Comparison of ENCODE assay signal across 21 cellular contexts in genomic region chr4:185429660-185430059, GRCh38. TPM values are rescaled to one million over a fixed set of nuclear protein-coding genes. Genes with fewer than 3 reads are reported as not detected.
DNase-seq lines count a peak whose midpoint lies in the region; ATAC-seq and TF ChIP-seq lines count a peak whose summit lies in the region.
"Had no signal": no experiment of that assay in that cellular context is flagged by ENCODE, and none has a peak within 500 bp of the region (broad histone marks: within the 10 kb centered on the region; RNA-seq: fewer than 3 reads in every experiment).

No MANE protein-coding gene starts in this region.

- H3K27me3 Mint-ChIP-seq in WTC11 (ENCODE audit: low read depth) = no peaks in the 10 kb centered on the region

- TF ChIP-seq CTCF in IMR-90 (conservative IDR thresholded peaks at IDR 0.05; ENCODE audit: low read depth, low read length) (no peak), WTC11 (IDR thresholded peaks at IDR 0.05) (no peak), osteoblast (IDR thresholded peaks at IDR 0.05; ENCODE audit: extremely low read depth, low read depth, low read length) (no peak)

- peaks cover 7 to 9% of the 10 kb centered on the region in 2 experiments; a peak in 3 of 4 replicates for H3K79me1 ChIP-seq in IMR-90 (ENCODE audit: low read depth in 1 of 2, low read length in 2 of 2)

- H3K4ac ChIP-seq in IMR-90 (ENCODE audit: low read depth, low read length) = no peak overlapping the region

- H2AFZ ChIP-seq in IMR-90 (replicated peaks; ENCODE audit: low read length, poor library complexity) (no peak overlapping the region), osteoblast (ENCODE audit: low read length) (no peak overlapping the region)
- H2AFZ ChIP-seq: GM23338 had no signal

- in situ Hi-C loops in IMR-90 (cut with MboI; ENCODE audit: low sequenced_read_pairs) = no loop called here
- in situ Hi-C loops in ACHN (cut with HindIII; ENCODE audit: low pct_ligation_motif_present, low pct_unique_long_range_greater_than_20kb, low sequenced_read_pairs) = no loop called here

- no peak for TF ChIP-seq RAD21 in IMR-90 (IDR thresholded peaks at IDR 0.05; ENCODE audit: low read length)

- H3K14ac ChIP-seq in IMR-90 (replicated peaks; ENCODE audit: low read depth, low read length) = no peak overlapping the region

- H4K91ac ChIP-seq in IMR-90 (ENCODE audit: insufficient read depth, low read depth, low read length) = no peak overlapping the region

- intact Hi-C loops in IMR-90 (cut with micrococcal nuclease) = loop anchor here (5.0 kb wide), 1 partner anchor 168 kb away; no protein-coding TSS in a partner anchor

- peaks cover 9% of the 10 kb centered on the region for H3K4me1 Mint-ChIP-seq in WTC11

- no peak overlapping the region for H2BK120ac ChIP-seq in IMR-90 (ENCODE audit: low read depth, low read length)

- H3K9ac ChIP-seq in IMR-90 (ENCODE audit: low read depth, low read length) = no peak overlapping the region

- peak overlapping the region; percentile 42 for H2AK9ac ChIP-seq in IMR-90 (replicated peaks; ENCODE audit: low read depth, low read length, poor library complexity)

- H3K56ac ChIP-seq in IMR-90 (ENCODE audit: extremely low read depth, insufficient read depth, low read length) = no peak overlapping the region

- H3K27ac ChIP-seq in IMR-90 (ENCODE audit: insufficient read depth, low read length) (no peak overlapping the region), osteoblast (ENCODE audit: low read depth, low read length) (no peak overlapping the region)
- H3K27ac ChIP-seq: A549 had no signal

- no peak overlapping the region for H3K18ac ChIP-seq in IMR-90 (ENCODE audit: low read depth, low read length)

- H4K5ac ChIP-seq in IMR-90 (ENCODE audit: low read depth, low read length) = no peak overlapping the region

- peaks cover 4% of the 10 kb centered on the region; the same call in 1 of the 2 replicates for H3K4me1 ChIP-seq in IMR-90 (ENCODE audit: control insufficient read depth, insufficient read depth, low read length)
- H3K4me1 ChIP-seq in osteoblast (ENCODE audit: insufficient read depth, low read length) = peaks cover 5% of the 10 kb centered on the region

- H2AK5ac ChIP-seq in IMR-90 (ENCODE audit: low read depth, low read length) = no peak overlapping the region

- CTCF ChIA-PET in IMR-90 (lab: Yijun Ruan, JAX) (no interaction called here), WTC11 (lab: Charles Lee) (interaction anchor here (0.6 to 1.0 kb wide), 2 partner anchors 27 to 209 kb away, joined by 3 read pairs; no protein-coding TSS in a partner anchor)

- WGBS in IMR-90 (ENCODE audit: extremely low coverage in 2 of 2, insufficient read length in 1 of 2), 2 experiments = no CpG with 5 or more reads among the region's 5 CpGs

- TF ChIP-seq POLR2A in IMR-90 (IDR thresholded peaks at IDR 0.05; ENCODE audit: low read depth, low read length) = no peak

- H2BK20ac ChIP-seq in IMR-90 (ENCODE audit: low read depth, low read length) = no peak overlapping the region

- no TSS peak for BruUV-seq in IMR-90 (replicated peaks; lab: Mats Ljungman, UMichigan)

- peaks cover 10% of the 10 kb centered on the region for H3K79me2 ChIP-seq in osteoblast (ENCODE audit: insufficient read depth, low read length)

- H4K20me1 ChIP-seq in IMR-90 (ENCODE audit: insufficient read depth, low read length) (no peaks in the 10 kb centered on the region), osteoblast (ENCODE audit: insufficient read depth, low read length) (no peaks in the 10 kb centered on the region)

- H3K36me3 ChIP-seq in IMR-90 (ENCODE audit: control insufficient read depth, insufficient read depth, low read length) (no peaks in the 10 kb centered on the region), osteoblast (ENCODE audit: insufficient read depth, low read length) (no peaks in the 10 kb centered on the region)

- H4K8ac ChIP-seq in IMR-90 (ENCODE audit: low read depth in 2 of 2, low read length in 2 of 2) = no peak overlapping the region

- no peaks in the 10 kb centered on the region for H3K9me3 ChIP-seq in IMR-90 (ENCODE audit: control insufficient read depth, insufficient read depth, low read length)
- H3K9me3 ChIP-seq in osteoblast (ENCODE audit: low read depth, low read length) = no peaks in the 10 kb centered on the region
- H3K9me3 ChIP-seq: A549 had no signal

- no peaks in the 10 kb centered on the region for H3K9me3 Mint-ChIP-seq in WTC11
- H3K9me3 Mint-ChIP-seq: CD4-positive, alpha-beta memory T cell; GM23338; H9 had no signal

- ATAC-seq in IMR-90 (ENCODE audit: low read depth) (no peak), WTC11 (no peak)
- ATAC-seq: A549, GM23338, HCT116 had no signal

- dilution Hi-C loops in IMR-90 (cut with HindIII; ENCODE audit: low sequenced_read_pairs, unreplicated experiment) = no loop called here

- POLR2A ChIA-PET in IMR-90 (lab: Charles Lee; ENCODE audit: unreplicated experiment) = no interaction called here
- POLR2A ChIA-PET in WTC11 (lab: Charles Lee) = no interaction called here

- DNase-seq in ELF-1 (ENCODE audit: low read depth, low spot score) = peak; percentile 5
- DNase-seq in IMR-90 = no peak
- DNase-seq in WTC11 (ENCODE audit: low spot score) = no peak
- DNase-seq in left kidney (ENCODE audit: low read depth, low spot score) = peak; percentile 7
- DNase-seq in ACHN = no peak
- no peak for DNase-seq in osteoblast (ENCODE audit: insufficient read length, low spot score, missing footprints)
- no peak for DNase-seq in NCI-H524 treated with DMSO at 0.1 percent for 48 hours (lab: John Stamatoyannopoulos, UW)
- DNase-seq in DMS79 treated with DMSO at 0.1 percent for 48 hours (lab: John Stamatoyannopoulos, UW) = no peak
- DNase-seq: 8988T, C1 segment of cervical spinal cord, Calu3, COR-L47, DMS53, DND-41, GDM1, H9 had no signal

- H3K36me3 Mint-ChIP-seq in WTC11 = no peaks in the 10 kb centered on the region

- no peak overlapping the region for H2BK5ac ChIP-seq in IMR-90 (ENCODE audit: low read depth, low read length, poor library complexity, severe bottlenecking)

- no peak overlapping the region for H3K4me3 ChIP-seq in IMR-90 (ENCODE audit: insufficient read depth, low read depth, low read length)
- H3K4me3 ChIP-seq in osteoblast (ENCODE audit: insufficient read depth, low read length) = no peak overlapping the region
- H3K4me3 ChIP-seq: A549, GM23338 had no signal

- no peak overlapping the region for H3K23ac ChIP-seq in IMR-90 (ENCODE audit: low read depth, low read length)

- H3K9me1 ChIP-seq in IMR-90 (ENCODE audit: insufficient read depth, low read length) = peaks cover 5% of the 10 kb centered on the region

- H2BK15ac ChIP-seq in IMR-90 (ENCODE audit: low read depth, low read length) = no peak overlapping the region

- H3K27ac Mint-ChIP-seq in WTC11 = no peak overlapping the region
- H3K27ac Mint-ChIP-seq: GM23338, H9 had no signal

- no peak overlapping the region for H3K4me2 ChIP-seq in IMR-90 (ENCODE audit: low read depth, low read length)
- no peak overlapping the region for H3K4me2 ChIP-seq in osteoblast (ENCODE audit: insufficient read depth, low read length)
- H3K4me2 ChIP-seq: A549, GM23338 had no signal

- H3K27me3 ChIP-seq in IMR-90 (ENCODE audit: control insufficient read depth, insufficient read depth, low read length) (no peaks in the 10 kb centered on the region), osteoblast (ENCODE audit: insufficient read depth, low read length) (no peaks in the 10 kb centered on the region)

- H3K4me3 Mint-ChIP-seq in WTC11 = no peak overlapping the region
- H3K4me3 Mint-ChIP-seq: CD4-positive, alpha-beta memory T cell; GM23338; H9 had no signal

TF ChIP-seq in IMR-90, 13 proteins besides CTCF, POLR2A, EP300 and RAD21 (continues in another document):
- no peak for TF ChIP-seq NFE2L2 (IDR thresholded peaks at IDR 0.05; ENCODE audit: low read depth, low read length)
- TF ChIP-seq MXI1 (IDR thresholded peaks at IDR 0.05; ENCODE audit: borderline replicate concordance, low read depth, low read length) = no peak
- no peak for TF ChIP-seq BHLHE40 (IDR thresholded peaks at IDR 0.05; ENCODE audit: low read depth, low read length)
- TF ChIP-seq FOS (IDR thresholded peaks at IDR 0.05; ENCODE audit: low read depth, low read length) = no peak

TF ChIP-seq in WTC11, 78 proteins besides CTCF, POLR2A, EP300 and RAD21:
- TF ChIP-seq CBFB (CRISPR knock-in tag; IDR thresholded peaks at IDR 0.05; ENCODE audit: low read depth) = no peak
- no peak for TF ChIP-seq TP53 (CRISPR knock-in tag; IDR thresholded peaks at IDR 0.05)
- TF ChIP-seq ZNF121 (CRISPR knock-in tag; IDR thresholded peaks at IDR 0.05) = peak; percentile 67; the same call in 1 of the 2 replicates

RNA-seq across cellular contexts. Expression of gene UFSP2, which starts 3.9 kb away (rescaled TPM):
- total RNA-seq in IMR-90 (2012; rRNA removed) = 43.7 and 43.9 TPM in 2 replicates
- 19.4 and 21.8 TPM in 2 replicates for polyA plus RNA-seq in IMR-90 (2012; rRNA removed)
- polyA plus RNA-seq in IMR-90 (2012; cell fraction: cytosol; rRNA removed) = 5.3 and 6.6 TPM in 2 replicates
- polyA plus RNA-seq in IMR-90 (2012; cell fraction: nucleus; rRNA removed; ENCODE audit: low replicate concordance) = 1.7 and 13.0 TPM in 2 replicates
- total RNA-seq in WTC11 (2021) = 29.6 to 33.0 TPM (median 30.8 TPM) in 3 replicates
- total RNA-seq in osteoblast = 43.4 and 54.2 TPM in 2 replicates

RNA-seq across cellular contexts. Expression of gene ANKRD37, which starts 33.0 kb away (rescaled TPM):
- total RNA-seq in IMR-90 (2012; rRNA removed) = 4.4 and 8.2 TPM in 2 replicates
- polyA plus RNA-seq in IMR-90 (2012; rRNA removed) = 7.1 and 8.4 TPM in 2 replicates
- 11.8 and 12.9 TPM in 2 replicates for polyA plus RNA-seq in IMR-90 (2012; cell fraction: cytosol; rRNA removed)
- 11.8 and 12.2 TPM in 2 replicates for polyA plus RNA-seq in IMR-90 (2012; cell fraction: nucleus; rRNA removed; ENCODE audit: low replicate concordance)
- 3.0 to 6.5 TPM (median 5.6 TPM) in 3 replicates for total RNA-seq in WTC11 (2021)
- 15.6 and 22.8 TPM in 2 replicates for total RNA-seq in osteoblast

RNA-seq across cellular contexts. Expression of gene LRP2BP, which starts 33.9 kb away (rescaled TPM):
- total RNA-seq in IMR-90 (2012; rRNA removed) (0.18 and 0.56 TPM in 2 replicates), WTC11 (2021) (0.33 to 0.69 TPM (median 0.39 TPM) in 3 replicates), osteoblast (1.4 and 1.5 TPM in 2 replicates)
- polyA plus RNA-seq in IMR-90 (2012; rRNA removed) = 0.06 and 0.10 TPM in 2 replicates
- polyA plus RNA-seq in IMR-90 (2012; cell fraction: cytosol; rRNA removed) = 0.01 TPM in 1 of 2 replicates, not detected in the other
- 0.05 and 0.68 TPM in 2 replicates for polyA plus RNA-seq in IMR-90 (2012; cell fraction: nucleus; rRNA removed; ENCODE audit: low replicate concordance)

RNA-seq across cellular contexts. Expression of gene CCDC110, which starts 41.9 kb away (rescaled TPM):
- total RNA-seq in IMR-90 (2012; rRNA removed) = 0.90 and 1.4 TPM in 2 replicates
- 0.37 and 0.46 TPM in 2 replicates for polyA plus RNA-seq in IMR-90 (2012; rRNA removed)
- 0.13 and 0.21 TPM in 2 replicates for polyA plus RNA-seq in IMR-90 (2012; cell fraction: cytosol; rRNA removed)
- 0.39 TPM in 1 of 2 replicates, not detected in the other for polyA plus RNA-seq in IMR-90 (2012; cell fraction: nucleus; rRNA removed; ENCODE audit: low replicate concordance)
- total RNA-seq in WTC11 (2021) = 2.1 to 2.9 TPM (median 2.2 TPM) in 3 replicates
- total RNA-seq in osteoblast = 2.2 and 2.4 TPM in 2 replicates
- total RNA-seq: Calu3 had no signal
- polyA plus RNA-seq: BJ had no signal

Comparison
In these comparisons a context has a peak if more than half of its experiments do, and no peak if none do; other contexts are left out.
1. DNase-seq: peak in ELF-1 (single experiment) and left kidney (single experiment); none in IMR-90 (single experiment), WTC11 (single experiment), ACHN (single experiment), osteoblast (single experiment), NCI-H524 treated with DMSO at 0.1 percent for 48 hours (single experiment) and DMS79 treated with DMSO at 0.1 percent for 48 hours (single experiment).